11 cellular contexts compared by ENCODE assay signal in the genomic region with DNA sequence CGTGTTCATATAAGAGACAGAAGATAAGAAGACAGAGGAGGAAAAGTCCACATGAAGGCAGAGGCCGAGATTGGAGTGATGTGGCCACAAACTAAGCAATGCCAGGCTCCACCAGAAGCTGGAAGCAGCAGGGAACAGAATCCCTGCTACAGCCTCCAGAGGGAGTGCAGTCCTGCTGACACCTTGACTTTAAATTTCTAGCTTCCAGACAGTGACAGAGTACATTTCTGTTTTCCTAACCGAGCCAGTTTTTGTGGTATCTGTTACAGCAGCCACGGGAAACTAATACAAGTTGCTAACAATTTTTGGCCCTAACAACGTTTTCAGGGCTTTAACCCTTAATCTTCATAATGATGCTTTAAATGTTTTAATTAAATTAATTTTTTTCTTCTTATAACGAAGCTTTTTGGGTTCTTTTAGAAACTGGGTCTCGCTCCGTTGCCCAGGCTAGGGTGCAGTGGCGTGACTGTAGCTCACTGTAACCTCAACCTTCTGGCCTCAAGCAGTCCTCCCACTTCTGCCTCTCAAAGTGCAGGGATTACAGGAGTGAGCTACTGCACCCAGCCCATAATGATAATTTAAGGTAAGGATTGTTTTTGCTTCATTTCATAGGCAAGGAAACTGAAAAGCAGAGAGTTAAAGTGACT.
A peak's percentile ranks its signal among the peaks of the same experiment; 100 is the strongest.
DNase-seq lines count a peak whose midpoint lies in the region; ATAC-seq and TF ChIP-seq lines count a peak whose summit lies in the region.
"Had no signal": no experiment of that assay in that cellular context is flagged by ENCODE, and none has a peak within 500 bp of the region (broad histone marks: within the 10 kb centered on the region; RNA-seq: fewer than 3 reads in every experiment).

No MANE protein-coding gene starts in this region.

- no peak overlapping the region for H3K4me3 Mint-ChIP-seq in natural killer cell
- H3K4me3 Mint-ChIP-seq: activated naive CD4-positive, alpha-beta T cell treated with anti-CD3 and anti-CD28 coated beads, Interleukin-2, amount 10 ng/mL, durations not matched to agents 7 days and 5 days; CD4-positive, CD25-positive, alpha-beta regulatory T cell; naive thymus-derived CD8-positive, alpha-beta T cell had no signal

- H3K4me1 ChIP-seq in right atrium auricular region (no peaks in the 10 kb centered on the region), upper lobe of right lung (peaks cover 8% of the 10 kb centered on the region)

- H3K4me3 ChIP-seq in WI38 (ENCODE audit: low read depth, low read length) (no peak overlapping the region), right atrium auricular region (no peak overlapping the region), upper lobe of right lung (no peak overlapping the region)

- H3K9me3 Mint-ChIP-seq in natural killer cell, result no peaks in the 10 kb centered on the region

- intact Hi-C loops in Right ventricle myocardium superior (cut with DNase I), result no loop called here
- intact Hi-C loops in cardiac septum (cut with DNase I), result no loop called here
- intact Hi-C loops in upper lobe of right lung (cut with DNase I), result no loop called here
- intact Hi-C loops in natural killer cell (cut with micrococcal nuclease), result no loop called here

- H3K9me3 ChIP-seq in right atrium auricular region, result no peaks in the 10 kb centered on the region
- H3K9me3 ChIP-seq in upper lobe of right lung, result no peaks in the 10 kb centered on the region

- no peaks in the 10 kb centered on the region for H3K36me3 Mint-ChIP-seq in natural killer cell
- H3K36me3 Mint-ChIP-seq: CD4-positive, CD25-positive, alpha-beta regulatory T cell; naive thymus-derived CD8-positive, alpha-beta T cell had no signal

- H3K27ac Mint-ChIP-seq in natural killer cell, result no peak overlapping the region
- H3K27ac Mint-ChIP-seq: naive thymus-derived CD8-positive, alpha-beta T cell had no signal

- H3K27ac ChIP-seq in right atrium auricular region, result no peak overlapping the region
- no peak overlapping the region for H3K27ac ChIP-seq in upper lobe of right lung

- TF ChIP-seq CTCF in WI38 (IDR thresholded peaks at IDR 0.05; ENCODE audit: low read depth, low read length), result 0 out of 2 replicates have a peak, but pooled peaks have one; percentile 7
- TF ChIP-seq CTCF in right atrium auricular region (IDR thresholded peaks at IDR 0.05), result peak; percentile 15 to 45
- peak; percentile 24 for TF ChIP-seq CTCF in upper lobe of right lung (IDR thresholded peaks at IDR 0.05)
- TF ChIP-seq CTCF in natural killer cell (IDR thresholded peaks at IDR 0.05), result no peak

- peaks cover 7 to 12% of the 10 kb centered on the region in 2 donors for H3K4me1 Mint-ChIP-seq in natural killer cell

- H3K27me3 ChIP-seq in right atrium auricular region, result no peaks in the 10 kb centered on the region
- H3K27me3 ChIP-seq in upper lobe of right lung, result no peaks in the 10 kb centered on the region

- DNase-seq in Right ventricle myocardium superior, result no peak
- no peak for DNase-seq in cardiac septum (ENCODE audit: low spot score)
- no peak for DNase-seq in right atrium auricular region (ENCODE audit: low spot score)
- DNase-seq in upper lobe of right lung, result no peak
- no peak for DNase-seq in activated effector memory CD4-positive, alpha-beta T cell treated with anti-CD3 and anti-CD28 coated beads, Interleukin-2, amount 50 U/mL, for 16 hours
- no peak for DNase-seq in natural killer cell
- DNase-seq: activated naive CD4-positive, alpha-beta T cell treated with anti-CD3 and anti-CD28 coated beads, Interleukin-2, amount 10 ng/mL, durations not matched to agents 7 days and 5 days; CD4-positive, CD25-positive, alpha-beta regulatory T cell; naive thymus-derived CD8-positive, alpha-beta T cell had no signal

- H3K36me3 ChIP-seq in right atrium auricular region, result no peaks in the 10 kb centered on the region
- no peaks in the 10 kb centered on the region for H3K36me3 ChIP-seq in upper lobe of right lung

- H3K27me3 Mint-ChIP-seq in natural killer cell (ENCODE audit: low read depth in 2 of 2), result peaks cover 0 to 7% of the 10 kb centered on the region in 2 donors
- H3K27me3 Mint-ChIP-seq: activated naive CD4-positive, alpha-beta T cell treated with anti-CD3 and anti-CD28 coated beads, Interleukin-2, amount 10 ng/mL, durations not matched to agents 7 days and 5 days; CD4-positive, CD25-positive, alpha-beta regulatory T cell; naive thymus-derived CD8-positive, alpha-beta T cell had no signal

- ATAC-seq in Right ventricle myocardium superior (ENCODE audit: poor library complexity) (peak; percentile 71), upper lobe of right lung (peak; percentile 38), HG03521 (IDR thresholded peaks at IDR 0.05; ENCODE audit: unreplicated experiment) (no peak), natural killer cell (no peak)
- ATAC-seq: naive thymus-derived CD8-positive, alpha-beta T cell had no signal

Comparison
In these comparisons a context has a peak if more than half of its experiments do, and no peak if none do; other contexts are left out.
1. ATAC-seq: peak in Right ventricle myocardium superior (single experiment) and upper lobe of right lung (single experiment); none in HG03521 (single experiment) and natural killer cell (0 of 3).